In genomic region chr20:6735913-6736845, GRCh38 we compare ENCODE assay signal across 2 cellular contexts.
TF ChIP-seq lines count a peak whose summit lies in the region.

No MANE protein-coding gene starts in this region.

TF ChIP-seq in liver, 16 proteins besides CTCF, POLR2A, EP300 and RAD21 (continued from another document):
- TF ChIP-seq JUND (IDR thresholded peaks at IDR 0.05) (no peak), YY1 (IDR thresholded peaks at IDR 0.05) (no peak), TAF1 (conservative IDR thresholded peaks at IDR 0.05) (no peak), ZBTB33 (IDR thresholded peaks at IDR 0.05) (no peak)
- TF ChIP-seq, protein P1, sequence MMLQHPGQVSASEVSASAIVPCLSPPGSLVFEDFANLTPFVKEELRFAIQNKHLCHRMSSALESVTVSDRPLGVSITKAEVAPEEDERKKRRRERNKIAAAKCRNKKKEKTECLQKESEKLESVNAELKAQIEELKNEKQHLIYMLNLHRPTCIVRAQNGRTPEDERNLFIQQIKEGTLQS (IDR thresholded peaks at IDR 0.05): no peak

TF ChIP-seq in HepG2, 621 proteins besides CTCF, POLR2A, EP300 and RAD21 (continued from another document):
- TF ChIP-seq, protein P2, sequence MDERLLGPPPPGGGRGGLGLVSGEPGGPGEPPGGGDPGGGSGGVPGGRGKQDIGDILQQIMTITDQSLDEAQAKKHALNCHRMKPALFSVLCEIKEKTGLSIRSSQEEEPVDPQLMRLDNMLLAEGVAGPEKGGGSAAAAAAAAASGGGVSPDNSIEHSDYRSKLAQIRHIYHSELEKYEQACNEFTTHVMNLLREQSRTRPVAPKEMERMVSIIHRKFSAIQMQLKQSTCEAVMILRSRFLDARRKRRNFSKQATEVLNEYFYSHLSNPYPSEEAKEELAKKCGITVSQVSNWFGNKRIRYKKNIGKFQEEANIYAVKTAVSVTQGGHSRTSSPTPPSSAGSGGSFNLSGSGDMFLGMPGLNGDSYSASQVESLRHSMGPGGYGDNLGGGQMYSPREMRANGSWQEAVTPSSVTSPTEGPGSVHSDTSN (CRISPR knock-in tag; IDR thresholded peaks at IDR 0.05): no peak
- TF ChIP-seq, protein P3, sequence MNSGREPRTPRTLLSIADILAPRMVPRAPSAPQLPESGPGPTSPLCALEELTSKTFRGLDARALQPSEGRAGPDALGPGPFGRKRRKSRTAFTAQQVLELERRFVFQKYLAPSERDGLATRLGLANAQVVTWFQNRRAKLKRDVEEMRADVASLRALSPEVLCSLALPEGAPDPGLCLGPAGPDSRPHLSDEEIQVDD (CRISPR knock-in tag; IDR thresholded peaks at IDR 0.05; ENCODE audit: borderline replicate concordance): no peak
- TF ChIP-seq, protein P4, sequence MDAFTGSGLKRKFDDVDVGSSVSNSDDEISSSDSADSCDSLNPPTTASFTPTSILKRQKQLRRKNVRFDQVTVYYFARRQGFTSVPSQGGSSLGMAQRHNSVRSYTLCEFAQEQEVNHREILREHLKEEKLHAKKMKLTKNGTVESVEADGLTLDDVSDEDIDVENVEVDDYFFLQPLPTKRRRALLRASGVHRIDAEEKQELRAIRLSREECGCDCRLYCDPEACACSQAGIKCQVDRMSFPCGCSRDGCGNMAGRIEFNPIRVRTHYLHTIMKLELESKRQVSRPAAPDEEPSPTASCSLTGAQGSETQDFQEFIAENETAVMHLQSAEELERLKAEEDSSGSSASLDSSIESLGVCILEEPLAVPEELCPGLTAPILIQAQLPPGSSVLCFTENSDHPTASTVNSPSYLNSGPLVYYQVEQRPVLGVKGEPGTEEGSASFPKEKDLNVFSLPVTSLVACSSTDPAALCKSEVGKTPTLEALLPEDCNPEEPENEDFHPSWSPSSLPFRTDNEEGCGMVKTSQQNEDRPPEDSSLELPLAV (CRISPR knock-in tag; conservative IDR thresholded peaks at IDR 0.05; ENCODE audit: low read depth): no peak
- TF ChIP-seq MBD4 (IDR thresholded peaks at IDR 0.05; ENCODE audit: borderline replicate concordance, low read length): no peak
- no peak for TF ChIP-seq PLRG1 (conservative IDR thresholded peaks at IDR 0.05)
- TF ChIP-seq TOE1 (CRISPR knock-in tag; IDR thresholded peaks at IDR 0.05): no peak
- TF ChIP-seq DMTF1 (CRISPR knock-in tag; IDR thresholded peaks at IDR 0.05): no peak
- TF ChIP-seq ZSCAN29 (CRISPR knock-in tag; conservative IDR thresholded peaks at IDR 0.05): no peak
- TF ChIP-seq ZNF709 (CRISPR knock-in tag; IDR thresholded peaks at IDR 0.05): no peak
- no peak for TF ChIP-seq KAT8 (CRISPR knock-in tag; IDR thresholded peaks at IDR 0.05)
- TF ChIP-seq ZBTB21 (CRISPR knock-in tag; IDR thresholded peaks at IDR 0.05): no peak
TF ChIP-seq in HepG2: peak in this region for 0.
